In genomic region chr6:55130806-55131324, GRCh38 we compare ENCODE assay signal across 2 cellular contexts.
TF ChIP-seq lines count a peak whose summit lies in the region.

No MANE protein-coding gene starts in this region.

TF ChIP-seq in HepG2, 621 proteins besides CTCF, POLR2A, EP300 and RAD21 (continued from another document):
- TF ChIP-seq ZNF740 (CRISPR knock-in tag; IDR thresholded peaks at IDR 0.05) (no peak), MAFF (IDR thresholded peaks at IDR 0.05; ENCODE audit: low read depth, low read length) (peak; percentile 63), ZNF142 (CRISPR knock-in tag; IDR thresholded peaks at IDR 0.05) (no peak)

TF ChIP-seq in WTC11, 78 proteins besides CTCF, POLR2A, EP300 and RAD21 (continued from another document):
- TF ChIP-seq ATF1 (CRISPR knock-in tag; IDR thresholded peaks at IDR 0.05) (no peak), ZNF425 (CRISPR knock-in tag; conservative IDR thresholded peaks at IDR 0.05) (no peak), ZNF232 (CRISPR knock-in tag; IDR thresholded peaks at IDR 0.05) (no peak), E2F5 (CRISPR knock-in tag; IDR thresholded peaks at IDR 0.05) (no peak)
